Comparison of ENCODE assay signal across 25 cellular contexts in genomic region chr15:41499109-41499851, GRCh38. TPM values are rescaled to one million over a fixed set of nuclear protein-coding genes. Genes with fewer than 3 reads are reported as not detected.
DNase-seq lines count a peak whose midpoint lies in the region; ATAC-seq lines count a peak whose summit lies in the region.
"Had no signal": no experiment of that assay in that cellular context is flagged by ENCODE, and none has a peak within 500 bp of the region (broad histone marks: within the 10 kb centered on the region; RNA-seq: fewer than 3 reads in every experiment).

No MANE protein-coding gene starts in this region.

- ATAC-seq in HG03354 (IDR thresholded peaks at IDR 0.05; ENCODE audit: poor library complexity, severe bottlenecking, unreplicated experiment) (no peak), HG03520 (IDR thresholded peaks at IDR 0.05; ENCODE audit: unreplicated experiment) (no peak), GM21381 (IDR thresholded peaks at IDR 0.05; ENCODE audit: unreplicated experiment) (no peak)
- ATAC-seq: PC-3, right cardiac atrium, Right ventricle myocardium inferior had no signal

- no peak overlapping the region for H3K27ac ChIP-seq in BLaER1 treated with 17β-estradiol and CSF1 and Interleukin-3, amounts not matched to agents 10 nM and 100 nM
- H3K27ac ChIP-seq: epithelial cell of prostate, spleen, testis, vagina had no signal

- peaks cover 3 to 75% (median 59%) of the 10 kb centered on the region in 11 experiments; a peak in 20 of 22 replicates for H4K20me1 ChIP-seq in BLaER1 treated with 17β-estradiol and CSF1 and Interleukin-3, amounts not matched to agents 10 nM and 100 nM

- H3K27me3 ChIP-seq in BLaER1 treated with 17β-estradiol and CSF1 and Interleukin-3, amounts not matched to agents 10 nM and 100 nM = peaks cover 50 to 98% (median 62%) of the 10 kb centered on the region in 11 experiments
- H3K27me3 ChIP-seq: testis, vagina had no signal

- H3K36me3 ChIP-seq in BLaER1 treated with 17β-estradiol and CSF1 and Interleukin-3, amounts not matched to agents 10 nM and 100 nM = no peaks in the 10 kb centered on the region
- H3K36me3 ChIP-seq: spleen, vagina had no signal

- H3K4me3 ChIP-seq in BLaER1 treated with 17β-estradiol and CSF1 and Interleukin-3, amounts not matched to agents 10 nM and 100 nM = no peak overlapping the region
- H3K4me3 ChIP-seq: spleen, testis, vagina had no signal

- H3K4me2 ChIP-seq in BLaER1 treated with 17β-estradiol and CSF1 and Interleukin-3, amounts not matched to agents 10 nM and 100 nM = peak overlapping the region in 9 of 11 experiments; percentile 30 to 100 (median 99); a peak in 17 of 22 replicates

- H3K9me3 ChIP-seq in BLaER1 treated with 17β-estradiol and CSF1 and Interleukin-3, amounts not matched to agents 10 nM and 100 nM (replicated peaks in 1 of 11) = no peaks in the 10 kb centered on the region
- H3K9me3 ChIP-seq: spleen, testis, vagina had no signal

- DNase-seq in A172 (ENCODE audit: low spot score) (peak; percentile 10), NCI-H1694 treated with DMSO at 0.1 percent for 48 hours (lab: John Stamatoyannopoulos, UW) (peak; percentile 35), germinal center (ENCODE audit: low spot score) (peak; percentile 54), globus pallidus (ENCODE audit: low spot score) (no peak)
- DNase-seq: activated CD4-positive, alpha-beta memory T cell treated with anti-CD3 and anti-CD28 coated beads for 36 hours; activated CD4-positive, CD25-positive, alpha-beta regulatory T cell; activated effector memory CD4-positive, alpha-beta T cell treated with Interleukin-2 at 50 U/mL for 16 hours; effector CD4-positive, alpha-beta T cell; KG1; NCI-H1930; NCI-H510A treated with DMSO at 0.1 percent for 48 hours; PC-3; spleen; stimulated activated CD4-positive, alpha-beta T cell treated with anti-CD3 and anti-CD28 coated beads, Interleukin-4, amount 100 ng/mL, for 1 hour; stimulated activated naive CD4-positive, alpha-beta T cell; T1000; testis had no signal

- no peak overlapping the region for H3K9ac ChIP-seq in BLaER1 treated with 17β-estradiol and CSF1 and Interleukin-3, amounts not matched to agents 10 nM and 100 nM

- peaks cover 38 to 87% (median 75%) of the 10 kb centered on the region in 10 experiments for H3K4me1 ChIP-seq in BLaER1 treated with 17β-estradiol and CSF1 and Interleukin-3, amounts not matched to agents 10 nM and 100 nM

RNA-seq across cellular contexts. Expression of gene ITPKA, which starts 5.6 kb away (rescaled TPM):
- 15.5 and 17.3 TPM in 2 replicates for total RNA-seq in A172 (2014; rRNA removed; shearing (Covaris generic))
- total RNA-seq: vagina had no signal

RNA-seq across cellular contexts. Expression of gene LTK, which starts 14.3 kb away (rescaled TPM):
- total RNA-seq in A172 (2014; rRNA removed; shearing (Covaris generic)) = 4.3 and 5.2 TPM in 2 replicates

RNA-seq across cellular contexts. Expression of gene RPAP1, which starts 44.8 kb away (rescaled TPM):
- 15.4 and 23.6 TPM in 2 replicates for total RNA-seq in A172 (2014; rRNA removed; shearing (Covaris generic))

RNA-seq across cellular contexts. Expression of gene TYRO3, which starts 59.7 kb away (rescaled TPM):
- total RNA-seq in A172 (2014; rRNA removed; shearing (Covaris generic)) = 10.7 and 22.2 TPM in 2 replicates
